In genomic region chr20:34363062-34364012, GRCh38 we compare ENCODE assay signal across 1 cellular context.
TF ChIP-seq lines count a peak whose summit lies in the region.

ITCH (plus strand) TSS chr20:34363273; CDS start chr20:34393812, 30,539 bp downstream.

TF ChIP-seq in HepG2, 621 proteins besides CTCF, POLR2A, EP300 and RAD21 (continued from another document and continues in another):
- TF ChIP-seq, protein P1, sequence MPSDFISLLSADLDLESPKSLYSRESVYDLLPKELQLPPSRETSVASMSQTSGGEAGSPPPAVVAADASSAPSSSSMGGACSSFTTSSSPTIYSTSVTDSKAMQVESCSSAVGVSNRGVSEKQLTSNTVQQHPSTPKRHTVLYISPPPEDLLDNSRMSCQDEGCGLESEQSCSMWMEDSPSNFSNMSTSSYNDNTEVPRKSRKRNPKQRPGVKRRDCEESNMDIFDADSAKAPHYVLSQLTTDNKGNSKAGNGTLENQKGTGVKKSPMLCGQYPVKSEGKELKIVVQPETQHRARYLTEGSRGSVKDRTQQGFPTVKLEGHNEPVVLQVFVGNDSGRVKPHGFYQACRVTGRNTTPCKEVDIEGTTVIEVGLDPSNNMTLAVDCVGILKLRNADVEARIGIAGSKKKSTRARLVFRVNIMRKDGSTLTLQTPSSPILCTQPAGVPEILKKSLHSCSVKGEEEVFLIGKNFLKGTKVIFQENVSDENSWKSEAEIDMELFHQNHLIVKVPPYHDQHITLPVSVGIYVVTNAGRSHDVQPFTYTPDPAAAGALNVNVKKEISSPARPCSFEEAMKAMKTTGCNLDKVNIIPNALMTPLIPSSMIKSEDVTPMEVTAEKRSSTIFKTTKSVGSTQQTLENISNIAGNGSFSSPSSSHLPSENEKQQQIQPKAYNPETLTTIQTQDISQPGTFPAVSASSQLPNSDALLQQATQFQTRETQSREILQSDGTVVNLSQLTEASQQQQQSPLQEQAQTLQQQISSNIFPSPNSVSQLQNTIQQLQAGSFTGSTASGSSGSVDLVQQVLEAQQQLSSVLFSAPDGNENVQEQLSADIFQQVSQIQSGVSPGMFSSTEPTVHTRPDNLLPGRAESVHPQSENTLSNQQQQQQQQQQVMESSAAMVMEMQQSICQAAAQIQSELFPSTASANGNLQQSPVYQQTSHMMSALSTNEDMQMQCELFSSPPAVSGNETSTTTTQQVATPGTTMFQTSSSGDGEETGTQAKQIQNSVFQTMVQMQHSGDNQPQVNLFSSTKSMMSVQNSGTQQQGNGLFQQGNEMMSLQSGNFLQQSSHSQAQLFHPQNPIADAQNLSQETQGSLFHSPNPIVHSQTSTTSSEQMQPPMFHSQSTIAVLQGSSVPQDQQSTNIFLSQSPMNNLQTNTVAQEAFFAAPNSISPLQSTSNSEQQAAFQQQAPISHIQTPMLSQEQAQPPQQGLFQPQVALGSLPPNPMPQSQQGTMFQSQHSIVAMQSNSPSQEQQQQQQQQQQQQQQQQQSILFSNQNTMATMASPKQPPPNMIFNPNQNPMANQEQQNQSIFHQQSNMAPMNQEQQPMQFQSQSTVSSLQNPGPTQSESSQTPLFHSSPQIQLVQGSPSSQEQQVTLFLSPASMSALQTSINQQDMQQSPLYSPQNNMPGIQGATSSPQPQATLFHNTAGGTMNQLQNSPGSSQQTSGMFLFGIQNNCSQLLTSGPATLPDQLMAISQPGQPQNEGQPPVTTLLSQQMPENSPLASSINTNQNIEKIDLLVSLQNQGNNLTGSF (CRISPR knock-in tag; IDR thresholded peaks at IDR 0.05) = peak; percentile 89; the same call in 1 of the 2 replicates
- TF ChIP-seq, protein P2, sequence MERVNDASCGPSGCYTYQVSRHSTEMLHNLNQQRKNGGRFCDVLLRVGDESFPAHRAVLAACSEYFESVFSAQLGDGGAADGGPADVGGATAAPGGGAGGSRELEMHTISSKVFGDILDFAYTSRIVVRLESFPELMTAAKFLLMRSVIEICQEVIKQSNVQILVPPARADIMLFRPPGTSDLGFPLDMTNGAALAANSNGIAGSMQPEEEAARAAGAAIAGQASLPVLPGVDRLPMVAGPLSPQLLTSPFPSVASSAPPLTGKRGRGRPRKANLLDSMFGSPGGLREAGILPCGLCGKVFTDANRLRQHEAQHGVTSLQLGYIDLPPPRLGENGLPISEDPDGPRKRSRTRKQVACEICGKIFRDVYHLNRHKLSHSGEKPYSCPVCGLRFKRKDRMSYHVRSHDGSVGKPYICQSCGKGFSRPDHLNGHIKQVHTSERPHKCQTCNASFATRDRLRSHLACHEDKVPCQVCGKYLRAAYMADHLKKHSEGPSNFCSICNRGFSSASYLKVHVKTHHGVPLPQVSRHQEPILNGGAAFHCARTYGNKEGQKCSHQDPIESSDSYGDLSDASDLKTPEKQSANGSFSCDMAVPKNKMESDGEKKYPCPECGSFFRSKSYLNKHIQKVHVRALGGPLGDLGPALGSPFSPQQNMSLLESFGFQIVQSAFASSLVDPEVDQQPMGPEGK (CRISPR knock-in tag; IDR thresholded peaks at IDR 0.05) = peak; percentile 51
- TF ChIP-seq ZNF235 (CRISPR knock-in tag; IDR thresholded peaks at IDR 0.05; ENCODE audit: borderline replicate concordance) (no peak), ZNF10 (CRISPR knock-in tag; IDR thresholded peaks at IDR 0.05; ENCODE audit: borderline replicate concordance, low read depth) (no peak), XRCC5 (optimal IDR thresholded peaks at IDR 0.05; ENCODE audit: low read length) (peak; percentile 89), TOPORS (CRISPR knock-in tag; IDR thresholded peaks at IDR 0.05) (no peak; the same call in 1 of the 2 replicates), ZNF713 (CRISPR knock-in tag; IDR thresholded peaks at IDR 0.05) (no peak; the same call in 1 of the 2 replicates), HINFP (CRISPR knock-in tag; IDR thresholded peaks at IDR 0.05; ENCODE audit: low read depth) (peak; percentile 55; the same call in 1 of the 2 replicates), ZBTB7B (CRISPR knock-in tag; IDR thresholded peaks at IDR 0.05) (peak; percentile 46), SIX1 (CRISPR knock-in tag; IDR thresholded peaks at IDR 0.05; ENCODE audit: borderline replicate concordance) (peak; percentile 40; the same call in 1 of the 2 replicates), ZNF768 (CRISPR knock-in tag; IDR thresholded peaks at IDR 0.05) (peak; percentile 67), ZNF792 (CRISPR knock-in tag; IDR thresholded peaks at IDR 0.05) (peak; percentile 72; the same call in 1 of the 2 replicates), ERF (CRISPR knock-in tag; IDR thresholded peaks at IDR 0.05) (peak; percentile 89), PHF8 (CRISPR knock-in tag; IDR thresholded peaks at IDR 0.05) (peak; percentile 97), MYC (CRISPR knock-in tag; IDR thresholded peaks at IDR 0.05; ENCODE audit: borderline replicate concordance) (peak; percentile 71), ZNF430 (CRISPR knock-in tag; IDR thresholded peaks at IDR 0.05) (peak; percentile 78; the same call in 1 of the 2 replicates), AFF4 (CRISPR knock-in tag; IDR thresholded peaks at IDR 0.05) (no peak), ZMYM3 (CRISPR knock-in tag; IDR thresholded peaks at IDR 0.05) (0 out of 2 replicates have a peak, but pooled peaks have one; percentile 26), SATB2 (CRISPR knock-in tag; IDR thresholded peaks at IDR 0.05) (peak; percentile 63; the same call in 1 of the 2 replicates), ZNF414 (CRISPR knock-in tag; IDR thresholded peaks at IDR 0.05) (no peak; the same call in 1 of the 2 replicates), ZBTB44 (CRISPR knock-in tag; IDR thresholded peaks at IDR 0.05) (peak; percentile 83; the same call in 1 of the 2 replicates)
- TF ChIP-seq, protein P3, sequence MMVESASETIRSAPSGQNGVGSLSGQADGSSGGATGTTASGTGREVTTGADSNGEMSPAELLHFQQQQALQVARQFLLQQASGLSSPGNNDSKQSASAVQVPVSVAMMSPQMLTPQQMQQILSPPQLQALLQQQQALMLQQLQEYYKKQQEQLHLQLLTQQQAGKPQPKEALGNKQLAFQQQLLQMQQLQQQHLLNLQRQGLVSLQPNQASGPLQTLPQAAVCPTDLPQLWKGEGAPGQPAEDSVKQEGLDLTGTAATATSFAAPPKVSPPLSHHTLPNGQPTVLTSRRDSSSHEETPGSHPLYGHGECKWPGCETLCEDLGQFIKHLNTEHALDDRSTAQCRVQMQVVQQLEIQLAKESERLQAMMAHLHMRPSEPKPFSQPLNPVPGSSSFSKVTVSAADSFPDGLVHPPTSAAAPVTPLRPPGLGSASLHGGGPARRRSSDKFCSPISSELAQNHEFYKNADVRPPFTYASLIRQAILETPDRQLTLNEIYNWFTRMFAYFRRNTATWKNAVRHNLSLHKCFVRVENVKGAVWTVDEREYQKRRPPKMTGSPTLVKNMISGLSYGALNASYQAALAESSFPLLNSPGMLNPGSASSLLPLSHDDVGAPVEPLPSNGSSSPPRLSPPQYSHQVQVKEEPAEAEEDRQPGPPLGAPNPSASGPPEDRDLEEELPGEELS (CRISPR knock-in tag; IDR thresholded peaks at IDR 0.05) = peak; percentile 49
- TF ChIP-seq, protein P4, sequence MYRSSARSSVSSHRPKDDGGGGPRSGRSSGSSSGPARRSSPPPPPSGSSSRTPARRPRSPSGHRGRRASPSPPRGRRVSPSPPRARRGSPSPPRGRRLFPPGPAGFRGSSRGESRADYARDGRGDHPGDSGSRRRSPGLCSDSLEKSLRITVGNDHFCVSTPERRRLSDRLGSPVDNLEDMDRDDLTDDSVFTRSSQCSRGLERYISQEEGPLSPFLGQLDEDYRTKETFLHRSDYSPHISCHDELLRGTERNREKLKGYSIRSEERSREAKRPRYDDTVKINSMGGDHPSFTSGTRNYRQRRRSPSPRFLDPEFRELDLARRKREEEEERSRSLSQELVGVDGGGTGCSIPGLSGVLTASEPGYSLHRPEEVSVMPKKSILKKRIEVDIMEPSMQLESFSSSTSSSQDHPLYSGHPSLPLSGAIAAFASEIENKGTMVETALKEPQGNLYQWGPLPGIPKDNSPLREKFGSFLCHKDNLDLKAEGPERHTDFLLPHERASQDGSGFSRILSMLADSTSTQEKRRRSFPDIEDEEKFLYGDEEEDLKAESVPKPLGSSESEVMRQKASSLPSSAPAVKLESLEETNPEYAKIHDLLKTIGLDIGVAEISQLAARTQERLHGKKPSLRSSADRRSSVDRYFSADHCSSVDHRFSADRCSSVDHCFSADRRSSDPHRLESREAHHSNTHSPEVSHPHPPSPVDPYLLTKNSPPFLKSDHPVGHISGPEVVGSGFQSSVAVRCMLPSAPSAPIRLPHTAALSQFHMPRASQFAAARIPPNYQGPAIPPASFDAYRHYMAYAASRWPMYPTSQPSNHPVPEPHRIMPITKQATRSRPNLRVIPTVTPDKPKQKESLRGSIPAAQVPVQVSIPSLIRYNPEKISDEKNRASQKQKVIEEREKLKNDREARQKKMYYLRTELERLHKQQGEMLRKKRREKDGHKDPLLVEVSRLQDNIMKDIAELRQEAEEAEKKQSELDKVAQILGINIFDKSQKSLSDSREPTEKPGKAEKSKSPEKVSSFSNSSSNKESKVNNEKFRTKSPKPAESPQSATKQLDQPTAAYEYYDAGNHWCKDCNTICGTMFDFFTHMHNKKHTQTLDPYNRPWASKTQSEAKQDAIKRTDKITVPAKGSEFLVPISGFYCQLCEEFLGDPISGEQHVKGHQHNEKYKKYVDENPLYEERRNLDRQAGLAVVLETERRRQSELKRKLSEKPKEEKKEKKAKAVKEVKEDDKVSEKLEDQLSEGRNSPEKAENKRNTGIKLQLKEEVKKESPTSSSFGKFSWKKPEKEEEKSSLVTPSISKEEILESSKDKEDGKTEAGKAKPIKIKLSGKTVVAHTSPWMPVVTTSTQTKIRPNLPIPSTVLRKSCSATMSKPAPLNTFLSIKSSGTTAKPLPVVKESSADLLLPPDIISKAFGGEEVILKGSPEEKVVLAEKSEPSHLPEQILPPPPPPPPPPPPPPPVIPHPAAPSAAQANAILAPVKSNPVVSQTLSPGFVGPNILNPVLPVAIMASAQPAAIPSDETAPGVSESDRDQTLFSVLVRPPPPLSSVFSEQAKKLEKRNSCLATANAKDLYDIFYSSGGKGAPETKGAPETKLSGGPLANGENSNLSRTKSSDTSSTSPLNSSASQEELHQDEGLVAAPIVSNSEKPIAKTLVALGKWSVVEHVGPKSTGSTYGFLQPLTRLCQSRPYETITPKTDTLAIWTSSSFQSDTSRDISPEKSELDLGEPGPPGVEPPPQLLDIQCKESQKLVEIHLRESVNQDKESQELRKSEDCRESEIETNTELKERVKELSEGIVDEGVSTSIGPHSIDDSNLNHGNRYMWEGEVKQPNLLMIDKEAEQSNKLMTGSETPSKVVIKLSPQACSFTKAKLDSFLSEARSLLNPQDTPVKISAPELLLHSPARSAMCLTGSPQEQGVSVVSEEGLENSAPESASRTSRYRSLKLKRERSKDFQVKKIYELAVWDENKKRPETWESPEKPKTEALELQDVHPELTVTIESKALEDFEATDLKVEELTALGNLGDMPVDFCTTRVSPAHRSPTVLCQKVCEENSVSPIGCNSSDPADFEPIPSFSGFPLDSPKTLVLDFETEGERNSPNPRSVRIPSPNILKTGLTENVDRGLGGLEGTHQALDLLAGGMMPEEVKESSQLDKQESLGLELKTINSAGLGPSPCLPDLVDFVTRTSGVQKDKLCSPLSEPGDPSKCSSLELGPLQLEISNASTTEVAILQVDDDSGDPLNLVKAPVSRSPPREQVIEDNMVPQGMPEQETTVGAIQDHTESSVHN (CRISPR knock-in tag; IDR thresholded peaks at IDR 0.05) = no peak
